10 cellular contexts compared by ENCODE assay signal in the genomic region with DNA sequence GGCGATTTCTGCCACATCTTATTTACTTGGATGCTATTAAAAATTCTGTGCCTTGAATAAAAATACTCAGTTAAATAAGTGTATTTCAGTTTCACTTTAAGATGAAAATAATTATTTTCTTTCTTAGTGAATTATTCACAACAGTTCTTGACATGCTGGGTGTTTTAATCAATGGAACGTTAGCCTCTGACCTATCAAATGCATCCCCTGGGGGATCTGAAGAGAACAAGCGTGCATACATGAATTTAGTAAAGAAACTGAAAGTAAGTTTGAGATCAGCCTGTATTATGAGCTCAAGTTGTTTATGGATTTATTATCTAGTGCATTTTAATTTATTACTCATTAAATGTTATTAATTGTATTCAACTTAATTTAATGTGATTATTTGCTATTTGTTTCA. TPM values are rescaled to one million over a fixed set of nuclear protein-coding genes. Genes with fewer than 3 reads are reported as not detected.
DNase-seq lines count a peak whose midpoint lies in the region; ATAC-seq, FAIRE-seq and TF ChIP-seq lines count a peak whose summit lies in the region.
"Had no signal": no experiment of that assay in that cellular context is flagged by ENCODE, and none has a peak within 500 bp of the region (broad histone marks: within the 10 kb centered on the region; RNA-seq: fewer than 3 reads in every experiment).

No MANE protein-coding gene starts in this region.

- no peak overlapping the region for H3K27ac Mint-ChIP-seq in endothelial cell (ENCODE audit: unreplicated experiment)

- ATAC-seq in GM21423 (IDR thresholded peaks at IDR 0.05; ENCODE audit: unreplicated experiment) (peak; percentile 66), HG03442 (IDR thresholded peaks at IDR 0.05; ENCODE audit: unreplicated experiment) (peak; percentile 42)

- no peaks in the 10 kb centered on the region for H3K36me3 Mint-ChIP-seq in endothelial cell (ENCODE audit: low read depth, unreplicated experiment)

- no peak for TF ChIP-seq CTCF in GM12865 (IDR thresholded peaks at IDR 0.05; ENCODE audit: insufficient read depth, low read depth, low read length, missing control alignments)
- no peak for TF ChIP-seq CTCF in kidney (IDR thresholded peaks at IDR 0.05; ENCODE audit: borderline replicate concordance, extremely low read depth, insufficient read depth)
- no peak for TF ChIP-seq CTCF in endothelial cell (IDR thresholded peaks at IDR 0.05; ENCODE audit: unreplicated experiment)

- H3K9me3 ChIP-seq in kidney (ENCODE audit: control insufficient read depth in 1 of 2, low read length in 2 of 2) = no peaks in the 10 kb centered on the region

- no peak overlapping the region for H3K27ac ChIP-seq in kidney (ENCODE audit: low read depth in 2 of 2, low read length in 2 of 2)

- H3K4me3 ChIP-seq in GM12865 (ENCODE audit: low read depth, low read length) (peak overlapping the region; percentile 43), kidney (ENCODE audit: low read length in 2 of 2) (peak overlapping the region; percentile 35 to 53)

- H3K36me3 ChIP-seq in kidney (ENCODE audit: control insufficient read depth in 1 of 2, insufficient read depth in 2 of 2, low read length in 2 of 2) = no peaks in the 10 kb centered on the region

- H3K4me1 ChIP-seq in kidney (ENCODE audit: control insufficient read depth in 1 of 2, insufficient read depth in 1 of 2, low read depth in 1 of 2, low read length in 2 of 2) = peaks cover 4 to 12% of the 10 kb centered on the region in 2 donors

- intact Hi-C loops in kidney (cut with DNase I) = no loop called here

- no peak overlapping the region for H3K4me3 Mint-ChIP-seq in endothelial cell (ENCODE audit: unreplicated experiment)

- peaks cover 40% of the 10 kb centered on the region for H3K4me1 Mint-ChIP-seq in endothelial cell (ENCODE audit: unreplicated experiment)

- peak; percentile 67 for FAIRE-seq in kidney (lab: Jason Lieb, UNC)

- DNase-seq in GM12865 (ENCODE audit: low read depth) = peak; percentile 22
- DNase-seq in kidney = no peak
- DNase-seq in NCI-H1417 treated with DMSO at 0.1 percent for 48 hours (lab: John Stamatoyannopoulos, UW) = no peak
- no peak for DNase-seq in endothelial cell (ENCODE audit: low spot score)
- no peak for DNase-seq in HPDE6-E6E7 (ENCODE audit: extremely low spot score)
- DNase-seq in SKM-1 (lab: John Stamatoyannopoulos, UW; ENCODE audit: unreplicated experiment) = no peak
- DNase-seq: activated effector memory CD4-positive, alpha-beta T cell treated with Interleukin-2 at 50 U/mL for 16 hours had no signal

- H3K27me3 Mint-ChIP-seq in endothelial cell (ENCODE audit: unreplicated experiment) = peaks cover 2% of the 10 kb centered on the region

- no peaks in the 10 kb centered on the region for H3K9me3 Mint-ChIP-seq in endothelial cell (ENCODE audit: unreplicated experiment)

- H3K9ac ChIP-seq in kidney (ENCODE audit: low read length in 2 of 2) = no peak overlapping the region

RNA-seq across cellular contexts. Expression of a gene that starts 0.6 kb away (rescaled TPM):
- total RNA-seq in kidney (2.2 TPM), endothelial cell (ENCODE audit: unreplicated experiment) (not detected)
- not detected for polyA plus RNA-seq in kidney (ENCODE audit: insufficient read depth, low read depth, low replicate concordance)
- total RNA-seq: HT1080 had no signal

RNA-seq across cellular contexts. Expression of a gene that starts 54.6 kb away (rescaled TPM):
- 2.5 TPM for total RNA-seq in kidney
- 0.71 TPM for polyA plus RNA-seq in kidney (ENCODE audit: insufficient read depth, low read depth, low replicate concordance)
- total RNA-seq in endothelial cell (ENCODE audit: unreplicated experiment) = not detected
- total RNA-seq: HT1080 had no signal
